In genomic region chr1:32138965-32139364, GRCh38 we compare ENCODE assay signal across 13 cellular contexts. TPM values are rescaled to one million over a fixed set of nuclear protein-coding genes. Genes with fewer than 3 reads are reported as not detected.
DNase-seq lines count a peak whose midpoint lies in the region; ATAC-seq and TF ChIP-seq lines count a peak whose summit lies in the region.
"Had no signal": no experiment of that assay in that cellular context is flagged by ENCODE, and none has a peak within 500 bp of the region (broad histone marks: within the 10 kb centered on the region; RNA-seq: fewer than 3 reads in every experiment).

No MANE protein-coding gene starts in this region.

- no peaks in the 10 kb centered on the region for H3K9me3 ChIP-seq in Panc1 (ENCODE audit: control insufficient read depth, insufficient read depth, low read depth, low read length)

- H3K36me3 ChIP-seq in Panc1 (ENCODE audit: control insufficient read depth, insufficient read depth, low read length) = no peaks in the 10 kb centered on the region

- H3K27me3 ChIP-seq in Panc1 (ENCODE audit: control insufficient read depth, insufficient read depth, low read length) = no peaks in the 10 kb centered on the region

- no peak for TF ChIP-seq CTCF in Panc1 (IDR thresholded peaks at IDR 0.05)
- TF ChIP-seq CTCF in choroid plexus epithelial cell (conservative IDR thresholded peaks at IDR 0.05; ENCODE audit: low read depth, low read length) = no peak

- no peak overlapping the region for H3K4me3 Mint-ChIP-seq in T-helper 2 cell treated with Interferon-gamma antibody and Interleukin-4, amounts not matched to agents 5 μg/mL and 100 μg/mL, for 36 hours

- CTCF ChIA-PET in Panc1 (lab: Charles Lee) = no interaction called here

- intact Hi-C loops in Panc1 (cut with micrococcal nuclease; ENCODE audit: unreplicated experiment) = no loop called here

- H3K4me3 ChIP-seq in Panc1 (ENCODE audit: low read depth in 2 of 2, low read length in 2 of 2) (peak overlapping the region in 1 of 2 experiments; percentile 13; a peak in 2 of 4 replicates), choroid plexus epithelial cell (ENCODE audit: low read depth, low read length) (no peak overlapping the region)

- H3K27me3 Mint-ChIP-seq in T-helper 2 cell treated with Interferon-gamma antibody and Interleukin-4, amounts not matched to agents 5 μg/mL and 100 μg/mL, for 36 hours (ENCODE audit: low read depth) = no peaks in the 10 kb centered on the region

- no TSS peak for BruUV-seq in Panc1 (replicated peaks; lab: Mats Ljungman, UMichigan)

- peaks cover 50% of the 10 kb centered on the region for H3K4me1 ChIP-seq in Panc1 (ENCODE audit: control insufficient read depth, insufficient read depth, low read length)

- ATAC-seq in Panc1 (peak; percentile 90), GM18868 (IDR thresholded peaks at IDR 0.05; ENCODE audit: unreplicated experiment) (no peak), HG02798 (IDR thresholded peaks at IDR 0.05; ENCODE audit: poor library complexity, unreplicated experiment) (no peak)
- ATAC-seq: left ventricle myocardium superior had no signal

- peak; percentile 34 for DNase-seq in DMS153 (lab: John Stamatoyannopoulos, UW)
- no peak for DNase-seq in DMS153 treated with DMSO at 0.1 percent for 48 hours (lab: John Stamatoyannopoulos, UW; ENCODE audit: unreplicated experiment)
- DNase-seq in Panc1 (ENCODE audit: low read depth, low spot score) = peak; percentile 80
- DNase-seq in choroid plexus epithelial cell (ENCODE audit: low read depth) = peak; percentile 56
- peak; percentile 18 for DNase-seq in renal cortical epithelial cell (ENCODE audit: low read depth)
- DNase-seq in T-helper 2 cell treated with Interferon-gamma antibody and Interleukin-4, amounts not matched to agents 5 μg/mL and 100 μg/mL, for 36 hours (ENCODE audit: low spot score) = no peak
- DNase-seq: activated CD4-positive, alpha-beta T cell treated with anti-CD3 and anti-CD28 coated beads, Interleukin-2, amount 50 U/mL, for 4 hours; left ventricle myocardium superior; NCI-H2107; retina; Right ventricle myocardium superior had no signal

- no peaks in the 10 kb centered on the region for H3K9me3 Mint-ChIP-seq in T-helper 2 cell treated with Interferon-gamma antibody and Interleukin-4, amounts not matched to agents 5 μg/mL and 100 μg/mL, for 36 hours

- H3K27ac ChIP-seq in Panc1 (ENCODE audit: low read length) = peak overlapping the region; percentile 84

- POLR2A ChIA-PET in Panc1 (lab: Charles Lee) = interaction anchor here (0.5 kb wide), 1 partner anchor 203 kb away, joined by 4 read pairs; no protein-coding TSS in a partner anchor

- H3K36me3 Mint-ChIP-seq in T-helper 2 cell treated with Interferon-gamma antibody and Interleukin-4, amounts not matched to agents 5 μg/mL and 100 μg/mL, for 36 hours (ENCODE audit: low read depth) = peaks cover 21% of the 10 kb centered on the region

- peaks cover 32% of the 10 kb centered on the region for H3K4me1 Mint-ChIP-seq in T-helper 2 cell treated with Interferon-gamma antibody and Interleukin-4, amounts not matched to agents 5 μg/mL and 100 μg/mL, for 36 hours (ENCODE audit: low read depth)

- in situ Hi-C loops in Panc1 (cut with HindIII; ENCODE audit: low pct_unique_long_range_greater_than_20kb, low sequenced_read_pairs) = no loop called here

- H3K27ac Mint-ChIP-seq in T-helper 2 cell treated with Interferon-gamma antibody and Interleukin-4, amounts not matched to agents 5 μg/mL and 100 μg/mL, for 36 hours = no peak overlapping the region

RNA-seq across cellular contexts. Expression of gene KPNA6, which starts 31.1 kb away (rescaled TPM):
- total RNA-seq in Panc1 (2021; ENCODE audit: unreplicated experiment) (116 TPM), renal cortical epithelial cell (43.1 and 67.9 TPM in 2 replicates)
- 21.6 TPM for polyA plus RNA-seq in Panc1 (2012; ENCODE audit: insufficient read length)

RNA-seq across cellular contexts. Expression of gene TXLNA, which starts 40.5 kb away (rescaled TPM):
- total RNA-seq in Panc1 (2021; ENCODE audit: unreplicated experiment) = 115 TPM
- 52.8 TPM for polyA plus RNA-seq in Panc1 (2012; ENCODE audit: insufficient read length)
- total RNA-seq in renal cortical epithelial cell = 75.7 and 91.6 TPM in 2 replicates

Comparison
In these comparisons a context has a peak if more than half of its experiments do, and no peak if none do; other contexts are left out.
1. DNase-seq: peak in DMS153 (single experiment), Panc1 (single experiment), choroid plexus epithelial cell (single experiment) and renal cortical epithelial cell (single experiment); none in DMS153 treated with DMSO at 0.1 percent for 48 hours (single experiment) and T-helper 2 cell treated with Interferon-gamma antibody and Interleukin-4, amounts not matched to agents 5 μg/mL and 100 μg/mL, for 36 hours (single experiment).